Comparison of ENCODE assay signal across 8 cellular contexts in genomic region chr2:109470121-109470921, GRCh38.
A peak's percentile ranks its signal among the peaks of the same experiment; 100 is the strongest.
DNase-seq lines count a peak whose midpoint lies in the region; ATAC-seq and TF ChIP-seq lines count a peak whose summit lies in the region.

No MANE protein-coding gene starts in this region.

- DNase-seq in GDM1 (lab: John Stamatoyannopoulos, UW): peak; percentile 87
- peak; percentile 36 for DNase-seq in T1000 (lab: John Stamatoyannopoulos, UW)
- peak; percentile 38 for DNase-seq in lung (ENCODE audit: low spot score)
- no peak for DNase-seq in naive thymus-derived CD4-positive, alpha-beta T cell
- no peak for DNase-seq in NCI-H2081 (lab: John Stamatoyannopoulos, UW)
- DNase-seq in T-helper 2 cell treated with Interferon-gamma antibody and Interleukin-4, amounts not matched to agents 5 μg/mL and 100 μg/mL, for 36 hours (ENCODE audit: low spot score): no peak
- no peak for DNase-seq in effector CD8-positive, alpha-beta T cell (lab: John Stamatoyannopoulos, UW)

- intact Hi-C loops in naive thymus-derived CD4-positive, alpha-beta T cell (cut with micrococcal nuclease): no loop called here

- CTCF ChIA-PET in naive thymus-derived CD4-positive, alpha-beta T cell (lab: Charles Lee): no interaction called here

- H3K4me1 ChIP-seq in lung (ENCODE audit: control insufficient read depth in 2 of 2, insufficient read depth in 2 of 2, low read length in 2 of 2): peaks cover under 1 to 2% of the 10 kb centered on the region in 2 donors
- no peaks in the 10 kb centered on the region for H3K4me1 ChIP-seq in naive thymus-derived CD4-positive, alpha-beta T cell (ENCODE audit: control insufficient read depth in 2 of 2, insufficient read depth in 2 of 2, low read length in 2 of 2)

- H3K27me3 Mint-ChIP-seq in naive thymus-derived CD4-positive, alpha-beta T cell: no peaks in the 10 kb centered on the region
- peaks cover 3% of the 10 kb centered on the region for H3K27me3 Mint-ChIP-seq in T-helper 2 cell treated with Interferon-gamma antibody and Interleukin-4, amounts not matched to agents 5 μg/mL and 100 μg/mL, for 36 hours (ENCODE audit: low read depth)

- no peak overlapping the region for H3K4me3 ChIP-seq in lung
- H3K4me3 ChIP-seq in naive thymus-derived CD4-positive, alpha-beta T cell (ENCODE audit: low read length): no peak overlapping the region

- POLR2A ChIA-PET in naive thymus-derived CD4-positive, alpha-beta T cell (lab: Charles Lee): no interaction called here

- H3K9me3 ChIP-seq in lung (ENCODE audit: control insufficient read depth in 2 of 2, insufficient read depth in 1 of 2, low read length in 1 of 2): no peaks in the 10 kb centered on the region
- no peaks in the 10 kb centered on the region for H3K9me3 ChIP-seq in naive thymus-derived CD4-positive, alpha-beta T cell (ENCODE audit: control insufficient read depth in 2 of 3, low read length in 3 of 3)

- no peak for TF ChIP-seq CTCF in lung (IDR thresholded peaks at IDR 0.05; ENCODE audit: control extremely low read depth, extremely low read depth)

- ATAC-seq in HG02798 (IDR thresholded peaks at IDR 0.05; ENCODE audit: poor library complexity, unreplicated experiment) (peak; percentile 71), lung (ENCODE audit: insufficient read depth, low FRiP score) (peak; percentile 36)
- ATAC-seq in naive thymus-derived CD4-positive, alpha-beta T cell: no peak

- WGBS in lung, 2 donors: 42 to 55% methylated on average over 8 of the region's 8 CpGs

- no peak overlapping the region for H3K27ac ChIP-seq in lung (ENCODE audit: low read depth in 1 of 2, low read length in 1 of 2)
- H3K27ac ChIP-seq in naive thymus-derived CD4-positive, alpha-beta T cell (ENCODE audit: low read depth, low read length): no peak overlapping the region

- H3K9me3 Mint-ChIP-seq in naive thymus-derived CD4-positive, alpha-beta T cell: no peaks in the 10 kb centered on the region
- no peaks in the 10 kb centered on the region for H3K9me3 Mint-ChIP-seq in T-helper 2 cell treated with Interferon-gamma antibody and Interleukin-4, amounts not matched to agents 5 μg/mL and 100 μg/mL, for 36 hours

- H3K27me3 ChIP-seq in lung (ENCODE audit: control insufficient read depth, insufficient read depth): no peaks in the 10 kb centered on the region
- no peaks in the 10 kb centered on the region for H3K27me3 ChIP-seq in naive thymus-derived CD4-positive, alpha-beta T cell (ENCODE audit: control insufficient read depth in 2 of 2, insufficient read depth in 2 of 2, low read length in 2 of 2)

- peak overlapping the region in 1 of 9 donors; percentile 48 for H3K27ac Mint-ChIP-seq in naive thymus-derived CD4-positive, alpha-beta T cell
- H3K27ac Mint-ChIP-seq in T-helper 2 cell treated with Interferon-gamma antibody and Interleukin-4, amounts not matched to agents 5 μg/mL and 100 μg/mL, for 36 hours: no peak overlapping the region

- H3K4me3 Mint-ChIP-seq in naive thymus-derived CD4-positive, alpha-beta T cell: no peak overlapping the region
- H3K4me3 Mint-ChIP-seq in T-helper 2 cell treated with Interferon-gamma antibody and Interleukin-4, amounts not matched to agents 5 μg/mL and 100 μg/mL, for 36 hours: no peak overlapping the region

- peaks cover 0 to 24% (median 7%) of the 10 kb centered on the region in 5 donors for H3K36me3 Mint-ChIP-seq in naive thymus-derived CD4-positive, alpha-beta T cell
- no peaks in the 10 kb centered on the region for H3K36me3 Mint-ChIP-seq in T-helper 2 cell treated with Interferon-gamma antibody and Interleukin-4, amounts not matched to agents 5 μg/mL and 100 μg/mL, for 36 hours (ENCODE audit: low read depth)

- no peaks in the 10 kb centered on the region for H3K4me1 Mint-ChIP-seq in naive thymus-derived CD4-positive, alpha-beta T cell
- H3K4me1 Mint-ChIP-seq in T-helper 2 cell treated with Interferon-gamma antibody and Interleukin-4, amounts not matched to agents 5 μg/mL and 100 μg/mL, for 36 hours (ENCODE audit: low read depth): peaks cover 2% of the 10 kb centered on the region

- H3K36me3 ChIP-seq in lung (ENCODE audit: control insufficient read depth in 2 of 2, insufficient read depth in 2 of 2, low read length in 2 of 2): peaks cover 0 to 2% of the 10 kb centered on the region in 2 donors
- no peaks in the 10 kb centered on the region for H3K36me3 ChIP-seq in naive thymus-derived CD4-positive, alpha-beta T cell (ENCODE audit: control insufficient read depth in 2 of 3, insufficient read depth in 3 of 3, low read length in 3 of 3)

Comparison
In these comparisons a context has a peak if more than half of its experiments do, and no peak if none do; other contexts are left out.
1. DNase-seq: peak in GDM1 (single experiment), T1000 (single experiment) and lung (single experiment); none in naive thymus-derived CD4-positive, alpha-beta T cell (0 of 9), NCI-H2081 (0 of 2), T-helper 2 cell treated with Interferon-gamma antibody and Interleukin-4, amounts not matched to agents 5 μg/mL and 100 μg/mL, for 36 hours (single experiment) and effector CD8-positive, alpha-beta T cell (single experiment).